Comparison of ENCODE assay signal across 3 cellular contexts in genomic region chr17:69004759-69005158, GRCh38. TPM values are rescaled to one million over a fixed set of nuclear protein-coding genes. Genes with fewer than 3 reads are reported as not detected.
"Had no signal": no experiment of that assay in that cellular context is flagged by ENCODE, and none has a peak within 500 bp of the region (broad histone marks: within the 10 kb centered on the region; RNA-seq: fewer than 3 reads in every experiment).

No MANE protein-coding gene starts in this region.

RNA-seq across cellular contexts. Expression of gene ABCA8, which starts 49.6 kb away (rescaled TPM):
- total RNA-seq: kidney epithelial cell; naive thymus-derived CD8-positive, alpha-beta T cell; renal cortical epithelial cell had no signal
- polyA plus RNA-seq: naive thymus-derived CD8-positive, alpha-beta T cell had no signal

RNA-seq across cellular contexts. Expression of gene ABCA9, which starts 56.0 kb away (rescaled TPM):
- polyA plus RNA-seq: naive thymus-derived CD8-positive, alpha-beta T cell had no signal
